In the genomic region with DNA sequence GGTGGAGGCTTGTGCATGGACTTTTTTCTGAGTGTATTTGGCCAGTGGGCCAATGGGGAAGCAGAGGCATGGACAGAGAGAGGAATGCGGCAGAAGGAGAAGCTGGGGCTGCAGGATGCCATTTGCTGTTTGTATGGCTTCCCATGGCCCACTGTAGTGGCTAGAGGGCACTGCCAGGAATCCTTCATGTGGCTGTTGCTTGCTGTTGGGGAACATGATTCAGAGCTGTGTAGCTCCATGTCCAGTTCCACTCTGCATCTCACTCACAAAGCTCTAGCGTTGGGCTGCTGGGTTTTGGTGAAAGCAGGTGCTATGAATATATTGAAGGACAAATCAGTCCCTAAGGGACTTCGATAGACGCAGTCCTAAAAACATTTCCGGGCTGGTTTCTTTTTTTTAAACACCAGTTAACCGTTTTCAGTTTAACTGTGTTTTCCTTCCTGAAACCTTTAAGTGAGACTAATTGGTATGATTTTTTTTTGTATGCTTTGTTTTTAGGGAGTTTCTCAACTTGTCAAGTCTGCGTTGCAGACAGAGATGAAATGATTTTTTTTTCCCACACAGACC, we compare ENCODE assay signal across 8 cellular contexts. TPM values are rescaled to one million over a fixed set of nuclear protein-coding genes. Genes with fewer than 3 reads are reported as not detected.
A peak's percentile ranks its signal among the peaks of the same experiment; 100 is the strongest.
DNase-seq lines count a peak whose midpoint lies in the region; ATAC-seq and TF ChIP-seq lines count a peak whose summit lies in the region.

No MANE protein-coding gene starts in this region.

- DNase-seq in left kidney (ENCODE audit: low read depth, low spot score) = peak; percentile 26
- DNase-seq in sciatic nerve (ENCODE audit: low spot score) = no peak
- no peak for DNase-seq in stimulated activated CD8-positive, alpha-beta memory T cell treated with anti-CD3 and anti-CD28 coated beads, Interleukin-4, amount 100 ng/mL, for 48 hours
- DNase-seq in retina = no peak
- DNase-seq in NCI-H2171 treated with DMSO at 0.1 percent for 48 hours (lab: John Stamatoyannopoulos, UW) = no peak

- no peak for TF ChIP-seq CTCF in VCaP (conservative IDR thresholded peaks at IDR 0.05)

- peak overlapping the region; percentile 48; the same call in 1 of the 2 replicates for H3K27ac ChIP-seq in VCaP

- ATAC-seq in GM18867 (IDR thresholded peaks at IDR 0.05; ENCODE audit: unreplicated experiment) = peak; percentile 35
- ATAC-seq in HG02840 (IDR thresholded peaks at IDR 0.05; ENCODE audit: low FRiP score, unreplicated experiment) = peak; percentile 54
- no peak for ATAC-seq in sciatic nerve

- intact Hi-C loops in sciatic nerve (cut with DNase I) = loop anchor here (10.0 kb wide), 1 partner anchor 64 kb away; no protein-coding TSS in a partner anchor

RNA-seq across cellular contexts. Expression of a gene that starts 51.3 kb away (rescaled TPM):
- total RNA-seq in sciatic nerve = 16.0 TPM
